18 cellular contexts compared by ENCODE assay signal in the genomic region with DNA sequence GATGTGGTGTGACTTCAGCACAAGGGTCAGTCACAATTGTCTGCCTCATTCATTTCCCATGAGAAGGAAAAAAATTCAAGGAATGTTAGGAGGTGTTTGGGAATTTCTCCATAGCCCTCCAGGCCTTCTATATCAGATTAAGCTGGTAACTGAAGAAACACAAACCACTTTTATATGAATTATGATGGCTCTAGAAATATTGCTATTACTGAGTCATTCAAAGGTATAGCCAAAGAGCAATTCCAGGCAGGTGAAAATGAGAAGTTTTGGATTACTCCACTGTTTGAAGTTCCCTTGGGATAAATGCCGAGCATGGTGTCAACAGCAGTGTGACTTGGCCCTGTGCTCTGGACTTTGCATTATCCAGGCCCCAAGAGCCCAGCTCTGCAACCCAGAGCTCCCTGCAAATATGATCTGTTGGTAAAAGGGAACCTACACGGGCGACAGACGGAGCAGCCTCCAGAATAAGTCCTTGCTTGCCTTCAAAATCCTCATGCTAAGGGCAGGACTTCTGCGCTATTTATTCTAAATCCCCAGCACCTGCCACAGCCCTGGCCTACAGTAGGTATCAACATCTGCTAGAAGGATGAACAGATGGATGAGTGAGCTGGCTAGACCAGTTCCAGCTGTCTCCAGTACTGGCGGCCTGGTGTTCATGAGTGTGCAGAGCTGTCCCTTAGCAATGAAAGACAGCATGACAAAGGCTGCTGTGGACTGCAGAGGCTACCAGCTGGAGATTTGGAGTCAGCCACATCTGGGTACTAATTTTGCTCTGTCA.
A peak's percentile ranks its signal among the peaks of the same experiment; 100 is the strongest.
DNase-seq lines count a peak whose midpoint lies in the region; ATAC-seq and TF ChIP-seq lines count a peak whose summit lies in the region.
"Had no signal": no experiment of that assay in that cellular context is flagged by ENCODE, and none has a peak within 500 bp of the region (broad histone marks: within the 10 kb centered on the region; RNA-seq: fewer than 3 reads in every experiment).

No MANE protein-coding gene starts in this region.

- DNase-seq in NCI-H146 (lab: John Stamatoyannopoulos, UW), result peak; percentile 13
- no peak for DNase-seq in NCI-H146 treated with DMSO at 0.1 percent for 48 hours (lab: John Stamatoyannopoulos, UW; ENCODE audit: unreplicated experiment)
- DNase-seq in NCI-H524 (lab: John Stamatoyannopoulos, UW), result peak; percentile 98 to 99
- DNase-seq in coronary artery (ENCODE audit: low spot score), result no peak
- DNase-seq in activated T-cell treated with anti-CD3 and anti-CD28 coated beads, Interleukin-2, amount 50 U/mL, for 24 hours, result no peak
- DNase-seq: activated CD4-positive, alpha-beta T cell treated with anti-CD3 and anti-CD28 coated beads, Interleukin-2, amount 10 ng/mL, durations not matched to agents 24 days and 14 days; activated T-cell treated with anti-CD3 and anti-CD28 coated beads, Interleukin-2, amount 50 U/mL, for 4 hours; CD4-positive, CD25-positive, alpha-beta regulatory T cell; KBM-7; naive thymus-derived CD8-positive, alpha-beta T cell; RPMI8226; stimulated activated CD4-positive, alpha-beta T cell treated with anti-CD3 and anti-CD28 coated beads, Interleukin-4, amount 100 ng/mL, for 24 hours; T-helper 9 cell had no signal

- H3K27ac ChIP-seq in esophagus (ENCODE audit: low read depth in 2 of 2, low read length in 1 of 2) (peak overlapping the region; percentile 4 to 68), rectal smooth muscle tissue (ENCODE audit: low read depth, low read length) (peak overlapping the region; percentile 66), coronary artery (no peak overlapping the region)
- H3K27ac ChIP-seq: 22Rv1, right atrium auricular region had no signal

- H3K36me3 Mint-ChIP-seq in activated T-cell treated with anti-CD3 and anti-CD28 coated beads, Interleukin-2, amount 50 U/mL, for 24 hours (ENCODE audit: low read depth), result no peaks in the 10 kb centered on the region
- H3K36me3 Mint-ChIP-seq: CD4-positive, CD25-positive, alpha-beta regulatory T cell; naive thymus-derived CD8-positive, alpha-beta T cell had no signal

- no peaks in the 10 kb centered on the region for H3K9me3 ChIP-seq in esophagus (ENCODE audit: control insufficient read depth in 2 of 2, insufficient read depth in 1 of 2, low read depth in 1 of 2, low read length in 1 of 2)
- H3K9me3 ChIP-seq: right atrium auricular region had no signal

- H3K36me3 ChIP-seq in esophagus (ENCODE audit: control insufficient read depth in 2 of 2, insufficient read depth in 2 of 2, low read length in 1 of 2) (no peaks in the 10 kb centered on the region), rectal smooth muscle tissue (ENCODE audit: control insufficient read depth, insufficient read depth, low read length) (no peaks in the 10 kb centered on the region)
- H3K36me3 ChIP-seq: right atrium auricular region had no signal

- no peaks in the 10 kb centered on the region for H3K9me3 Mint-ChIP-seq in activated T-cell treated with anti-CD3 and anti-CD28 coated beads, Interleukin-2, amount 50 U/mL, for 24 hours
- H3K9me3 Mint-ChIP-seq: activated CD4-positive, alpha-beta T cell treated with anti-CD3 and anti-CD28 coated beads, Interleukin-2, amount 10 ng/mL, durations not matched to agents 24 days and 14 days; activated T-cell treated with anti-CD3 and anti-CD28 coated beads, Interleukin-2, amount 50 U/mL, for 4 hours; naive thymus-derived CD8-positive, alpha-beta T cell had no signal

- H3K4me1 ChIP-seq in esophagus (ENCODE audit: control insufficient read depth in 2 of 2, insufficient read depth in 2 of 2, low read length in 1 of 2) (peaks cover 0 to 2% of the 10 kb centered on the region in 2 donors), rectal smooth muscle tissue (ENCODE audit: control insufficient read depth, insufficient read depth, low read length) (peaks cover 15% of the 10 kb centered on the region)

- no peak overlapping the region for H3K27ac Mint-ChIP-seq in activated T-cell treated with anti-CD3 and anti-CD28 coated beads, Interleukin-2, amount 50 U/mL, for 24 hours
- H3K27ac Mint-ChIP-seq: activated CD4-positive, alpha-beta T cell treated with anti-CD3 and anti-CD28 coated beads, Interleukin-2, amount 10 ng/mL, durations not matched to agents 24 days and 14 days; CD4-positive, CD25-positive, alpha-beta regulatory T cell; naive thymus-derived CD8-positive, alpha-beta T cell had no signal

- H3K4me1 Mint-ChIP-seq in activated T-cell treated with anti-CD3 and anti-CD28 coated beads, Interleukin-2, amount 50 U/mL, for 24 hours (ENCODE audit: low read depth), result peaks cover 4% of the 10 kb centered on the region

- no peak overlapping the region for H3K4me3 Mint-ChIP-seq in activated T-cell treated with anti-CD3 and anti-CD28 coated beads, Interleukin-2, amount 50 U/mL, for 24 hours
- H3K4me3 Mint-ChIP-seq: activated CD4-positive, alpha-beta T cell treated with anti-CD3 and anti-CD28 coated beads, Interleukin-2, amount 10 ng/mL, durations not matched to agents 24 days and 14 days; activated T-cell treated with anti-CD3 and anti-CD28 coated beads, Interleukin-2, amount 50 U/mL, for 4 hours; CD4-positive, CD25-positive, alpha-beta regulatory T cell; naive thymus-derived CD8-positive, alpha-beta T cell had no signal

- H3K27me3 ChIP-seq in esophagus (ENCODE audit: control insufficient read depth in 1 of 2, insufficient read depth in 2 of 2, low read length in 2 of 2), result no peaks in the 10 kb centered on the region
- no peaks in the 10 kb centered on the region for H3K27me3 ChIP-seq in rectal smooth muscle tissue (ENCODE audit: control insufficient read depth, insufficient read depth, low read length)
- H3K27me3 ChIP-seq: right atrium auricular region had no signal

- peaks cover 17% of the 10 kb centered on the region for H3K27me3 Mint-ChIP-seq in activated T-cell treated with anti-CD3 and anti-CD28 coated beads, Interleukin-2, amount 50 U/mL, for 24 hours

- H3K4me3 ChIP-seq in esophagus (ENCODE audit: low read depth in 1 of 2, low read length in 2 of 2), result no peak overlapping the region
- no peak overlapping the region for H3K4me3 ChIP-seq in rectal smooth muscle tissue (ENCODE audit: low read length)
- H3K4me3 ChIP-seq in coronary artery, result no peak overlapping the region
- H3K4me3 ChIP-seq: right atrium auricular region had no signal

- no peak for ATAC-seq in GM21576 (IDR thresholded peaks at IDR 0.05; ENCODE audit: unreplicated experiment)
- ATAC-seq: activated T-cell treated with anti-CD3 and anti-CD28 coated beads, Interleukin-2, amount 50 U/mL, for 4 hours; naive thymus-derived CD8-positive, alpha-beta T cell had no signal

- no peak for TF ChIP-seq CTCF in coronary artery (IDR thresholded peaks at IDR 0.05)

- no peak overlapping the region for H3K9ac ChIP-seq in rectal smooth muscle tissue (ENCODE audit: low read length)

- 59 to 71% methylated on average over 6 of the region's 6 CpGs for WGBS in esophagus, 2 donors

Comparison
In these comparisons a context has a peak if more than half of its experiments do, and no peak if none do; other contexts are left out.
1. DNase-seq: peak in NCI-H146 (single experiment) and NCI-H524 (2 of 2); none in NCI-H146 treated with DMSO at 0.1 percent for 48 hours (single experiment), coronary artery (single experiment) and activated T-cell treated with anti-CD3 and anti-CD28 coated beads, Interleukin-2, amount 50 U/mL, for 24 hours (single experiment).
2. H3K27ac ChIP-seq: peak in esophagus (2 of 2) and rectal smooth muscle tissue (single experiment); none in coronary artery (0 of 2).